In the genomic region with DNA sequence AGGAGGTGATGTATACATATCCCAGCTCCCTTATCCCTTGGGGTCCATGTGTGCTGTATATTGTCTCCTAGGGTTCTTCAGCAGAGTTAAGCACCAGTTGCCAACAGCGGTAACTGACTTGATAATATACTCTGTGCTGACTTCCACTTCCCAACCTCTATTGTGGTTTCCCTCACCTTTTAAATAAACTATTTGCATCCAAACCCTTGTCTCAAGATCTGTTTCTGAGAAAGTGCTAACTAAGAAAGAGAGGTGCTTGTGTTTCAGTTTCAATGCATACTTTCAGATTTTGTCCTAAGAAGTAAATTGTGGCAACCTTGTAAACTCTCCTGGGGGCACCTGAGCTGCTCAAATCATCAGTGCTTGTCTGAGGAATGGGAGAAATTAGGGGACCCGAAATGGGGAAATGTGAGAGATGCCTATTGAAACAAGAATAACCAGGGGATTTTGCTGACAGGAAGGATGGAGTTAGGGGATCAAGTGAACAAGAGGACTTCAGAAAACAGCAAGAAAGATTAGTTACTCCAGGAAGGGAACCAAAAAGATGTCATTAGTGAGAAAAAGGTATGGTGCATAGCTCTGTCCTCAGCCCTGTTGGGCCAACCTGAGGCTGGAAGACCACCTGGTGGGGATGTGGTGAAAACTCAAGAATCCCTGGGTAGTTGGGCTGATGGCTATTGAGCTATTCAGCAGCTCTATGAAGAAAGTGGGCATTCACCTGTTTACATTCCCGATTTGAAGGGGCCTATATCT, we compare ENCODE assay signal across 11 cellular contexts. TPM values are rescaled to one million over a fixed set of nuclear protein-coding genes. Genes with fewer than 3 reads are reported as not detected.
DNase-seq lines count a peak whose midpoint lies in the region; ATAC-seq, FAIRE-seq and TF ChIP-seq lines count a peak whose summit lies in the region.
"Had no signal": no experiment of that assay in that cellular context is flagged by ENCODE, and none has a peak within 500 bp of the region (broad histone marks: within the 10 kb centered on the region; RNA-seq: fewer than 3 reads in every experiment).

No MANE protein-coding gene starts in this region.

- H3K4me1 ChIP-seq in mucosa of descending colon (ENCODE audit: low read depth) = no peaks in the 10 kb centered on the region

- peak; percentile 86 for FAIRE-seq in GM12892 (lab: Jason Lieb, UNC)
- FAIRE-seq: astrocyte had no signal

- no peaks in the 10 kb centered on the region for H3K36me3 ChIP-seq in mucosa of descending colon (ENCODE audit: low read depth)

- TF ChIP-seq POLR2A in GM12892 (IDR thresholded peaks at IDR 0.05; ENCODE audit: low read depth, low read length) = no peak

- no peak overlapping the region for H3K27ac ChIP-seq in substantia nigra (ENCODE audit: low read depth, low read length, poor library complexity, severe bottlenecking)
- H3K27ac ChIP-seq: HL-60 had no signal

- peak; percentile 96 for ATAC-seq in GM19395 (IDR thresholded peaks at IDR 0.05; ENCODE audit: unreplicated experiment)
- ATAC-seq in HG02763 (IDR thresholded peaks at IDR 0.05; ENCODE audit: unreplicated experiment) = peak; percentile 89
- ATAC-seq in HG03442 (IDR thresholded peaks at IDR 0.05; ENCODE audit: unreplicated experiment) = peak; percentile 98
- no peak for ATAC-seq in mucosa of descending colon

- DNase-seq in GM12892 (ENCODE audit: insufficient read length) (peak; percentile 2), mucosa of descending colon (no peak), DMS153 treated with DMSO at 0.1 percent for 48 hours (lab: John Stamatoyannopoulos, UW; ENCODE audit: unreplicated experiment) (no peak), NCI-H2081 (lab: John Stamatoyannopoulos, UW) (no peak), substantia nigra (lab: John Stamatoyannopoulos, UW) (no peak)
- DNase-seq: GDM1 had no signal

- H3K9me3 ChIP-seq in mucosa of descending colon = no peaks in the 10 kb centered on the region

- TF ChIP-seq CTCF in mucosa of descending colon (IDR thresholded peaks at IDR 0.05) = no peak

- intact Hi-C loops in mucosa of descending colon (cut with DNase I, micrococcal nuclease) = no loop called here

- no peak overlapping the region for H3K4me3 ChIP-seq in mucosa of descending colon

RNA-seq across cellular contexts. Expression of a gene that starts 50.9 kb away (rescaled TPM):
- polyA plus RNA-seq in GM12892 (2012; ENCODE audit: missing spikeins) = 127 TPM
- 10 to 100 TPM; 48.6 to 68.8 (median 49.2) TPM for total RNA-seq in mucosa of descending colon
